ENCODE assay signal across 1 cellular context in the genomic region with DNA sequence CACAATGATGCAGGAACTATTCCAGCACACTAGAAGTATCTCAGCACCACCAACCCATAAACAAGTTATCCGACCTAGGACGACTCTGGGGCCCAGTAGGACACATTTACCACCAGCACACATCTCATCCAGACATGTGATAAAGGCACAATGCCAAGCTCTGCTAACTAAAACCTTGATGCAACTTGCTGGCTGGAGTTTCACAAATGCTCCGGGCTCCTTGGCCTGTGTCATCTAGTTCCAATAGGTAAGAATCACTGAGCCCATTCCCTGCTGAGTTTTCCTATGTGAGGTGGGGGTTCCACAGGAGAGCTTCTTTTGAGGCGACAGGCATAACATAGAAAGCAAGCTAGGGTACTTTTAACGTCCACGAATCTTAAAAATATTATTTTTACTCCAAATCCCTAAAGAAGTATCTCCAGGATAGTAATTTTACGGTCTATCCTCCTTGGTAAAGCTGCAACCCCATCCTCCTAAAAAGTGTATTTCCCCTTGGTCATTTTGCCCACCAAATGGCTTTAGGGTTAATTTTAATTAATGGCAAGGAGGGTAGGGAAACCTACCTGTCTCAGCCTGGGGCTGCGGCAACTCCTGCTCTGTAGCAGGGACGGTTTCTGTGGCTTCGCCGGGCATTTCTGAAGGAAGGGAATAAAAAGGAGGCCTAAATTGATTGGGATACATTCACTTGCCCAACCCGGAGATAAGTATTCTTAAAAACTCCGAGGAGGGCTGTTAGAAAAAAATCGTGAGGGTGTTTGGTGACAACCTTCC.
A peak's percentile ranks its signal among the peaks of the same experiment; 100 is the strongest.
TF ChIP-seq lines count a peak whose summit lies in the region.

No MANE protein-coding gene starts in this region.

TF ChIP-seq in GM12878, 131 proteins besides CTCF, POLR2A, EP300 and RAD21:
- TF ChIP-seq POLR2AphosphoS5 (IDR thresholded peaks at IDR 0.05; ENCODE audit: low read length) (0 out of 2 replicates have a peak, but pooled peaks have one; percentile 55), FOXK2 (IDR thresholded peaks at IDR 0.05) (no peak), SUZ12 (IDR thresholded peaks at IDR 0.05; ENCODE audit: unreplicated experiment) (no peak), BMI1 (IDR thresholded peaks at IDR 0.05; ENCODE audit: borderline replicate concordance) (no peak), WRNIP1 (IDR thresholded peaks at IDR 0.05; ENCODE audit: borderline replicate concordance, low read depth, low read length) (0 out of 2 replicates have a peak, but pooled peaks have one; percentile 60)
- TF ChIP-seq, protein P1, sequence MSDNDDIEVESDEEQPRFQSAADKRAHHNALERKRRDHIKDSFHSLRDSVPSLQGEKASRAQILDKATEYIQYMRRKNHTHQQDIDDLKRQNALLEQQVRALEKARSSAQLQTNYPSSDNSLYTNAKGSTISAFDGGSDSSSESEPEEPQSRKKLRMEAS (IDR thresholded peaks at IDR 0.05; ENCODE audit: low read depth, low read length), result no peak
- TF ChIP-seq, protein P2, sequence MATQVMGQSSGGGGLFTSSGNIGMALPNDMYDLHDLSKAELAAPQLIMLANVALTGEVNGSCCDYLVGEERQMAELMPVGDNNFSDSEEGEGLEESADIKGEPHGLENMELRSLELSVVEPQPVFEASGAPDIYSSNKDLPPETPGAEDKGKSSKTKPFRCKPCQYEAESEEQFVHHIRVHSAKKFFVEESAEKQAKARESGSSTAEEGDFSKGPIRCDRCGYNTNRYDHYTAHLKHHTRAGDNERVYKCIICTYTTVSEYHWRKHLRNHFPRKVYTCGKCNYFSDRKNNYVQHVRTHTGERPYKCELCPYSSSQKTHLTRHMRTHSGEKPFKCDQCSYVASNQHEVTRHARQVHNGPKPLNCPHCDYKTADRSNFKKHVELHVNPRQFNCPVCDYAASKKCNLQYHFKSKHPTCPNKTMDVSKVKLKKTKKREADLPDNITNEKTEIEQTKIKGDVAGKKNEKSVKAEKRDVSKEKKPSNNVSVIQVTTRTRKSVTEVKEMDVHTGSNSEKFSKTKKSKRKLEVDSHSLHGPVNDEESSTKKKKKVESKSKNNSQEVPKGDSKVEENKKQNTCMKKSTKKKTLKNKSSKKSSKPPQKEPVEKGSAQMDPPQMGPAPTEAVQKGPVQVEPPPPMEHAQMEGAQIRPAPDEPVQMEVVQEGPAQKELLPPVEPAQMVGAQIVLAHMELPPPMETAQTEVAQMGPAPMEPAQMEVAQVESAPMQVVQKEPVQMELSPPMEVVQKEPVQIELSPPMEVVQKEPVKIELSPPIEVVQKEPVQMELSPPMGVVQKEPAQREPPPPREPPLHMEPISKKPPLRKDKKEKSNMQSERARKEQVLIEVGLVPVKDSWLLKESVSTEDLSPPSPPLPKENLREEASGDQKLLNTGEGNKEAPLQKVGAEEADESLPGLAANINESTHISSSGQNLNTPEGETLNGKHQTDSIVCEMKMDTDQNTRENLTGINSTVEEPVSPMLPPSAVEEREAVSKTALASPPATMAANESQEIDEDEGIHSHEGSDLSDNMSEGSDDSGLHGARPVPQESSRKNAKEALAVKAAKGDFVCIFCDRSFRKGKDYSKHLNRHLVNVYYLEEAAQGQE (IDR thresholded peaks at IDR 0.05; ENCODE audit: low read depth, low read length), result no peak
